In genomic region chr11:6608726-6609501, GRCh38 we compare ENCODE assay signal across 11 cellular contexts. TPM values are rescaled to one million over a fixed set of nuclear protein-coding genes. Genes with fewer than 3 reads are reported as not detected.
DNase-seq lines count a peak whose midpoint lies in the region; ATAC-seq and TF ChIP-seq lines count a peak whose summit lies in the region.
"Had no signal": no experiment of that assay in that cellular context is flagged by ENCODE, and none has a peak within 500 bp of the region (broad histone marks: within the 10 kb centered on the region; RNA-seq: fewer than 3 reads in every experiment).

No MANE protein-coding gene starts in this region.

- 84% methylated on average over 14 of the region's 14 CpGs for WGBS in right cardiac atrium
- WGBS in upper lobe of left lung, 2 donors: 85% methylated on average over 14 of the region's 14 CpGs

- peak overlapping the region; percentile 99 for H3K27ac ChIP-seq in cardiac muscle cell
- H3K27ac ChIP-seq in right cardiac atrium (ENCODE audit: low read length): no peak overlapping the region
- peak overlapping the region; percentile 91 for H3K27ac ChIP-seq in naive thymus-derived CD4-positive, alpha-beta T cell (ENCODE audit: low read depth, low read length)
- peak overlapping the region in 3 of 4 donors; percentile 90 to 99 (median 91) for H3K27ac ChIP-seq in upper lobe of left lung
- H3K27ac ChIP-seq: BLaER1 had no signal

- H3K36me3 ChIP-seq in cardiac muscle cell (peaks cover 34% of the 10 kb centered on the region), upper lobe of left lung (peaks cover 30 to 42% (median 34%) of the 10 kb centered on the region in 4 donors)
- peaks cover 7 to 36% (median 17%) of the 10 kb centered on the region in 3 experiments for H3K36me3 ChIP-seq in naive thymus-derived CD4-positive, alpha-beta T cell (ENCODE audit: control insufficient read depth in 2 of 3, insufficient read depth in 3 of 3, low read length in 3 of 3)

- H3K4me3 ChIP-seq in cardiac muscle cell (no peak overlapping the region), right cardiac atrium (ENCODE audit: low read length) (no peak overlapping the region), upper lobe of left lung (no peak overlapping the region)
- no peak overlapping the region for H3K4me3 ChIP-seq in naive thymus-derived CD4-positive, alpha-beta T cell (ENCODE audit: low read length)
- H3K4me3 ChIP-seq: BLaER1 had no signal

- peak overlapping the region in 7 of 9 donors; percentile 7 to 98 (median 63) for H3K27ac Mint-ChIP-seq in naive thymus-derived CD4-positive, alpha-beta T cell

- CTCF ChIA-PET in naive thymus-derived CD4-positive, alpha-beta T cell (lab: Charles Lee): interaction anchor here (0.6 to 2.8 kb wide), 4 partner anchors 9 to 74 kb away, joined by 3 to 14 read pairs (median 4); partner anchors contain the start of gene MRPL17

- H3K9me3 Mint-ChIP-seq in naive thymus-derived CD4-positive, alpha-beta T cell: no peaks in the 10 kb centered on the region

- TF ChIP-seq CTCF in cardiac muscle cell (IDR thresholded peaks at IDR 0.05; ENCODE audit: low read depth, low read length) (no peak), upper lobe of left lung (IDR thresholded peaks at IDR 0.05) (no peak)

- in situ Hi-C loops in ACHN (cut with HindIII; ENCODE audit: low pct_ligation_motif_present, low pct_unique_long_range_greater_than_20kb, low sequenced_read_pairs): no loop called here

- H3K4me1 ChIP-seq in cardiac muscle cell (ENCODE audit: low read depth) (peaks cover 28% of the 10 kb centered on the region), right cardiac atrium (ENCODE audit: control insufficient read depth, insufficient read depth, low read length) (peaks cover 16% of the 10 kb centered on the region), upper lobe of left lung (peaks cover 62 to 78% (median 67%) of the 10 kb centered on the region in 4 donors)
- H3K4me1 ChIP-seq in naive thymus-derived CD4-positive, alpha-beta T cell (ENCODE audit: control insufficient read depth in 2 of 2, insufficient read depth in 2 of 2, low read length in 2 of 2): peaks cover 50 to 51% of the 10 kb centered on the region in 2 donors

- peak overlapping the region in 2 of 10 donors; percentile 28 to 75 for H3K4me3 Mint-ChIP-seq in naive thymus-derived CD4-positive, alpha-beta T cell

- no peaks in the 10 kb centered on the region for H3K27me3 Mint-ChIP-seq in naive thymus-derived CD4-positive, alpha-beta T cell

- no peaks in the 10 kb centered on the region for H3K9me3 ChIP-seq in cardiac muscle cell (ENCODE audit: low read depth)
- no peaks in the 10 kb centered on the region for H3K9me3 ChIP-seq in right cardiac atrium (ENCODE audit: control insufficient read depth, low read length)
- no peaks in the 10 kb centered on the region for H3K9me3 ChIP-seq in naive thymus-derived CD4-positive, alpha-beta T cell (ENCODE audit: control insufficient read depth in 2 of 3, low read length in 3 of 3)
- no peaks in the 10 kb centered on the region for H3K9me3 ChIP-seq in upper lobe of left lung
- H3K9me3 ChIP-seq: BLaER1 had no signal

- DNase-seq in cardiac muscle cell (ENCODE audit: low read depth in 1 of 2, low spot score in 1 of 2): no peak
- DNase-seq in right cardiac atrium: no peak
- DNase-seq in amniotic epithelial cell (ENCODE audit: low read depth): peak; percentile 18
- peak in 1 of 9 donors; percentile 20 for DNase-seq in naive thymus-derived CD4-positive, alpha-beta T cell
- no peak for DNase-seq in upper lobe of left lung
- DNase-seq in ACHN: no peak
- DNase-seq in NCI-H1694 (lab: John Stamatoyannopoulos, UW): no peak
- DNase-seq: stimulated activated CD4-positive, alpha-beta T cell treated with anti-CD3 and anti-CD28 coated beads, Interleukin-4, amount 100 ng/mL, for 24 hours; T-helper 9 cell had no signal

- TF ChIP-seq POLR2A in upper lobe of left lung (IDR thresholded peaks at IDR 0.05): no peak

- H3K27me3 ChIP-seq in cardiac muscle cell: no peaks in the 10 kb centered on the region
- H3K27me3 ChIP-seq in right cardiac atrium (ENCODE audit: control insufficient read depth, insufficient read depth): no peaks in the 10 kb centered on the region
- H3K27me3 ChIP-seq in naive thymus-derived CD4-positive, alpha-beta T cell (ENCODE audit: control insufficient read depth in 2 of 2, insufficient read depth in 2 of 2, low read length in 2 of 2): no peaks in the 10 kb centered on the region
- no peaks in the 10 kb centered on the region for H3K27me3 ChIP-seq in upper lobe of left lung
- H3K27me3 ChIP-seq: BLaER1 had no signal

- intact Hi-C loops in right cardiac atrium (cut with DNase I): no loop called here
- intact Hi-C loops in naive thymus-derived CD4-positive, alpha-beta T cell (cut with micrococcal nuclease): loop anchor here in 1 of 2 donors (10.0 kb wide), 1 partner anchor 924 kb away; the partner anchor contains the start of genes TRIM22 and TRIM5

- H3K4me1 Mint-ChIP-seq in naive thymus-derived CD4-positive, alpha-beta T cell: peaks cover 0 to 39% (median 33%) of the 10 kb centered on the region in 7 donors

- POLR2A ChIA-PET in naive thymus-derived CD4-positive, alpha-beta T cell (lab: Charles Lee): interaction anchor here (0.7 to 10.3 kb wide), 9 partner anchors 9 to 916 kb away, joined by 3 to 170 read pairs (median 3); partner anchors contain the start of genes APBB1, ARFIP2, MRPL17 and TIMM10B

- H3K36me3 Mint-ChIP-seq in naive thymus-derived CD4-positive, alpha-beta T cell: peaks cover 0 to 42% (median 8%) of the 10 kb centered on the region in 5 donors

- ATAC-seq in right cardiac atrium (no peak), upper lobe of left lung (ENCODE audit: low FRiP score in 2 of 2) (no peak), HG03175 (IDR thresholded peaks at IDR 0.05; ENCODE audit: unreplicated experiment) (no peak)
- ATAC-seq in naive thymus-derived CD4-positive, alpha-beta T cell: no peak

- no peak for TF ChIP-seq EP300 in upper lobe of left lung (IDR thresholded peaks at IDR 0.05)

RNA-seq across cellular contexts. Expression of gene TAF10, which starts 3.1 kb away (rescaled TPM):
- total RNA-seq in cardiac muscle cell (72.6 and 113 TPM in 2 replicates), right cardiac atrium (100 to 1,000 TPM in 2 of 4 donors, 10 to 100 TPM in 2; 96.9 to 115 (median 99.1) TPM), upper lobe of left lung (100 to 1,000 TPM in 3 of 6 donors, 10 to 100 TPM in 3; 60.8 to 153 (median 96.5) TPM)
- polyA plus RNA-seq in cardiac muscle cell (277 and 316 TPM in 2 replicates), right cardiac atrium (100 TPM)
- total RNA-seq in naive thymus-derived CD4-positive, alpha-beta T cell: 100 to 1,000 TPM; 116 to 135 (median 128) TPM
- polyA plus RNA-seq in naive thymus-derived CD4-positive, alpha-beta T cell: 100 to 1,000 TPM; 210 to 247 TPM

RNA-seq across cellular contexts. Expression of gene ILK, which starts 5.3 kb away (rescaled TPM):
- 221 and 259 TPM in 2 replicates for total RNA-seq in cardiac muscle cell
- 270 and 316 TPM in 2 replicates for polyA plus RNA-seq in cardiac muscle cell
- total RNA-seq in right cardiac atrium: 100 to 1,000 TPM; 176 to 196 (median 192) TPM
- 180 TPM for polyA plus RNA-seq in right cardiac atrium
- 100 to 1,000 TPM in 1 of 5 experiments, 10 to 100 TPM in 4; 34.4 to 165 (median 89.6) TPM for total RNA-seq in naive thymus-derived CD4-positive, alpha-beta T cell
- 10 to 100 TPM; 67.8 to 79.7 TPM for polyA plus RNA-seq in naive thymus-derived CD4-positive, alpha-beta T cell
- total RNA-seq in upper lobe of left lung: 100 to 1,000 TPM; 130 to 191 (median 146) TPM

RNA-seq across cellular contexts. Expression of gene RRP8, which starts 5.5 kb away (rescaled TPM):
- total RNA-seq in cardiac muscle cell (20.7 and 27.3 TPM in 2 replicates), right cardiac atrium (10 to 100 TPM; 15.8 to 21.7 (median 18.7) TPM), upper lobe of left lung (10 to 100 TPM; 13.4 to 25.2 (median 22.1) TPM)
- polyA plus RNA-seq in cardiac muscle cell (32.6 and 46.0 TPM in 2 replicates), right cardiac atrium (18.2 TPM)
- 10 to 100 TPM; 21.4 to 37.9 (median 27.9) TPM for total RNA-seq in naive thymus-derived CD4-positive, alpha-beta T cell
- polyA plus RNA-seq in naive thymus-derived CD4-positive, alpha-beta T cell: 10 to 100 TPM; 17.2 to 29.1 TPM

RNA-seq across cellular contexts. Expression of gene TPP1, which starts 10.3 kb away (rescaled TPM):
- total RNA-seq in cardiac muscle cell (13.2 and 27.8 TPM in 2 replicates), right cardiac atrium (10 to 100 TPM; 56.7 to 98.3 (median 78.2) TPM), upper lobe of left lung (100 to 1,000 TPM in 4 of 6 donors, 10 to 100 TPM in 2; 71.6 to 240 (median 145) TPM)
- polyA plus RNA-seq in cardiac muscle cell (28.0 and 36.8 TPM in 2 replicates), right cardiac atrium (52.6 TPM)
- 100 to 1,000 TPM in 3 of 5 experiments, 10 to 100 TPM in 2; 49.9 to 160 (median 134) TPM for total RNA-seq in naive thymus-derived CD4-positive, alpha-beta T cell
- 100 to 1,000 TPM in 1 of 2 donors, 10 to 100 TPM in 1; 91.6 to 116 TPM for polyA plus RNA-seq in naive thymus-derived CD4-positive, alpha-beta T cell

RNA-seq across cellular contexts. Expression of gene DCHS1, which starts 46.7 kb away (rescaled TPM):
- total RNA-seq in cardiac muscle cell: 45.8 and 60.2 TPM in 2 replicates
- 16.0 and 19.8 TPM in 2 replicates for polyA plus RNA-seq in cardiac muscle cell
- total RNA-seq in right cardiac atrium: 10 to 100 TPM; 12.4 to 19.2 (median 14.9) TPM
- 6.4 TPM for polyA plus RNA-seq in right cardiac atrium
- 10 to 100 TPM in 3 of 5 experiments, 1 to 10 TPM in 1, under 1 TPM in 1; 0.48 to 12.5 (median 10.9) TPM for total RNA-seq in naive thymus-derived CD4-positive, alpha-beta T cell
- polyA plus RNA-seq in naive thymus-derived CD4-positive, alpha-beta T cell: 1 to 10 TPM; 2.7 to 4.8 TPM
- total RNA-seq in upper lobe of left lung: 10 to 100 TPM in 4 of 6 donors, 1 to 10 TPM in 2; 9.2 to 32.2 (median 12.8) TPM
